In the genomic region with DNA sequence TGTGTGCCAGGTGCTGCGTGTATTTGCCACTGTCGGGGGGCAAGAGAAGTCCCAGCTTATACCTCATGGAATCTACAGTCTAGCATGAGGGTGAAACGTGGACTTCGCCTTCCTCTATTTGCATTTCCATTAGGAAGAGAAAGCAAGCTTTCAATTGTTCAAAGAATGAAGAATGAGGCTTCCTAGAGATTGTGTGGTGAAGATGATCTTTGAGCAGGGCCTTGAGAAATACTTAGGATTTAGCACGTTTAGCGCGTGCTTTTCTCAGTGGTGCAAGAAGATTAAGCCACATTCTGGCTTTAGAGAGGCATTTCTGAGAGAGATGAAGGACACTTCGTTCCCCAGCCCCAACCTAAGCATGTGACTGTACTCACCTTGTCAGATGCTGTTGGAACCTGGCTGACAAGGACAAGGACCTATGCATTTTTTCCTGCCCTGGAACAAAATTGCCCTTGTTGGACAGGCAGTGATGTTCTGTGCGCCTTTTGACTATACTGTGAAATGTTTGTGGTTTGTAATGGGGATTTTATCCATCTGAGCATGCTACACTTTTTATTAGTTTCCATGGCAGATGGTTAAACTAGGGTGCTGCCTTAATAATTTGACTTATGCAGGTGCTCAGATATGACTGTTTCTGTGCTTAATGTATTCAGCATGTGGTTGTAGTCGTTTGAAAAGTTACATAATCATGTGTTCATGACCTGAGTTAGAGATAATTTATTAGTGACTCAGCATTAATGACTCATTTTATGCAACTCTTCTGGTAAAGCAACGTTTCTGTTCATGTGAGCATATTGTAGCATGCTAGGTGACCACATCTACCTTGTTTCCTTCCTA, we compare ENCODE assay signal across 8 cellular contexts. TPM values are rescaled to one million over a fixed set of nuclear protein-coding genes. Genes with fewer than 3 reads are reported as not detected.
DNase-seq lines count a peak whose midpoint lies in the region; ATAC-seq and TF ChIP-seq lines count a peak whose summit lies in the region.

No MANE protein-coding gene starts in this region.

- H3K4me1 ChIP-seq in left ventricle myocardium inferior (peaks cover 35% of the 10 kb centered on the region), PC-9 (replicated peaks; ENCODE audit: insufficient read depth) (peaks cover 30% of the 10 kb centered on the region), hepatocyte (ENCODE audit: insufficient read depth) (peaks cover 25% of the 10 kb centered on the region), esophagus muscularis mucosa (peaks cover 2 to 38% (median 20%) of the 10 kb centered on the region in 4 donors)

- H3K27me3 ChIP-seq in left ventricle myocardium inferior (ENCODE audit: low read depth), result no peaks in the 10 kb centered on the region
- no peaks in the 10 kb centered on the region for H3K27me3 ChIP-seq in PC-9 (ENCODE audit: insufficient read depth, low read depth)
- H3K27me3 ChIP-seq in hepatocyte, result no peaks in the 10 kb centered on the region
- H3K27me3 ChIP-seq in esophagus muscularis mucosa, result no peaks in the 10 kb centered on the region

- peaks cover 12% of the 10 kb centered on the region; the same call in 1 of the 2 replicates for H3F3A ChIP-seq in PC-9 (ENCODE audit: insufficient read depth, low read depth)

- DNase-seq in Right ventricle myocardium inferior (ENCODE audit: missing footprints), result no peak
- no peak for DNase-seq in left ventricle myocardium inferior
- DNase-seq in PC-9, result peak in 1 of 2 experiments; percentile 81
- peak; percentile 52 for DNase-seq in hepatocyte (ENCODE audit: low spot score)
- no peak for DNase-seq in SW 1271 (lab: John Stamatoyannopoulos, UW)
- DNase-seq in NCI-H187 (lab: John Stamatoyannopoulos, UW), result no peak
- DNase-seq in esophagus muscularis mucosa (ENCODE audit: extremely low spot score), result no peak

- no peak for TF ChIP-seq POLR2A in esophagus muscularis mucosa (IDR thresholded peaks at IDR 0.05; ENCODE audit: low read depth)

- H3K4me2 ChIP-seq in PC-9, result peak overlapping the region; percentile 17; the same call in 1 of the 2 replicates
- H3K4me2 ChIP-seq in hepatocyte, result peak overlapping the region; percentile 52

- H3K9me3 ChIP-seq in left ventricle myocardium inferior (replicated peaks) (no peaks in the 10 kb centered on the region), PC-9 (ENCODE audit: insufficient read depth, low read depth) (no peaks in the 10 kb centered on the region), hepatocyte (ENCODE audit: low read depth) (no peaks in the 10 kb centered on the region), esophagus muscularis mucosa (no peaks in the 10 kb centered on the region)

- ATAC-seq in Right ventricle myocardium inferior (peak; percentile 31), HG02763 (IDR thresholded peaks at IDR 0.05; ENCODE audit: unreplicated experiment) (peak; percentile 54)

- no peak for TF ChIP-seq CTCF in left ventricle myocardium inferior (IDR thresholded peaks at IDR 0.05; ENCODE audit: borderline replicate concordance)
- TF ChIP-seq CTCF in PC-9 (conservative IDR thresholded peaks at IDR 0.05), result no peak
- no peak for TF ChIP-seq CTCF in hepatocyte (IDR thresholded peaks at IDR 0.05; ENCODE audit: poor library complexity)
- no peak for TF ChIP-seq CTCF in esophagus muscularis mucosa (IDR thresholded peaks at IDR 0.05)

- no peak overlapping the region for H2AFZ ChIP-seq in PC-9
- H2AFZ ChIP-seq in hepatocyte, result no peak overlapping the region

- no peak for TF ChIP-seq EP300 in esophagus muscularis mucosa (IDR thresholded peaks at IDR 0.05)

- H3K27ac ChIP-seq in left ventricle myocardium inferior (replicated peaks), result no peak overlapping the region
- H3K27ac ChIP-seq in PC-9, result peak overlapping the region; percentile 49
- peak overlapping the region; percentile 84 for H3K27ac ChIP-seq in hepatocyte
- no peak overlapping the region for H3K27ac ChIP-seq in esophagus muscularis mucosa (replicated peaks in 1 of 4)

- H3K4me3 ChIP-seq in left ventricle myocardium inferior, result no peak overlapping the region
- H3K4me3 ChIP-seq in PC-9, result no peak overlapping the region
- H3K4me3 ChIP-seq in hepatocyte, result no peak overlapping the region
- no peak overlapping the region for H3K4me3 ChIP-seq in esophagus muscularis mucosa

- POLR2A ChIA-PET in PC-9 (lab: Charles Lee; ENCODE audit: unreplicated experiment), result no interaction called here

- WGBS in hepatocyte (ENCODE audit: low lambda C conversion rate, missing lambda C conversion rate), result 58% methylated on average over 11 of the region's 11 CpGs
- WGBS in esophagus muscularis mucosa, result 77% methylated on average over 10 of the region's 11 CpGs

- H4K20me1 ChIP-seq in PC-9 (ENCODE audit: insufficient read depth) (no peaks in the 10 kb centered on the region; the same call in 1 of the 2 replicates), hepatocyte (ENCODE audit: insufficient read depth, poor library complexity, severe bottlenecking) (no peaks in the 10 kb centered on the region)

- BruUV-seq in PC-9 (replicated peaks; lab: Mats Ljungman, UMichigan), result no TSS peak

- CTCF ChIA-PET in PC-9 (lab: Charles Lee), result no interaction called here

- peaks cover 76% of the 10 kb centered on the region for H3K79me2 ChIP-seq in PC-9 (ENCODE audit: low read depth)
- H3K79me2 ChIP-seq in hepatocyte, result peaks cover 80% of the 10 kb centered on the region

- H3K36me3 ChIP-seq in left ventricle myocardium inferior, result no peaks in the 10 kb centered on the region
- H3K36me3 ChIP-seq in PC-9 (ENCODE audit: low read depth), result peaks cover 6% of the 10 kb centered on the region; the same call in 1 of the 2 replicates
- no peaks in the 10 kb centered on the region for H3K36me3 ChIP-seq in hepatocyte (replicated peaks; ENCODE audit: insufficient read depth, low read depth)
- no peaks in the 10 kb centered on the region for H3K36me3 ChIP-seq in esophagus muscularis mucosa

- intact Hi-C loops in Right ventricle myocardium inferior (cut with DNase I) (no loop called here), left ventricle myocardium inferior (cut with micrococcal nuclease) (no loop called here), PC-9 (cut with micrococcal nuclease; ENCODE audit: unreplicated experiment) (no loop called here), esophagus muscularis mucosa (cut with DNase I) (no loop called here)

- no peaks in the 10 kb centered on the region for H3K9me2 ChIP-seq in PC-9 (ENCODE audit: insufficient read depth)
- H3K9me2 ChIP-seq in hepatocyte (replicated peaks; ENCODE audit: insufficient read depth), result no peaks in the 10 kb centered on the region

RNA-seq across cellular contexts. Expression of a gene that starts 10.7 kb away (rescaled TPM):
- total RNA-seq in Right ventricle myocardium inferior (94.9 TPM), left ventricle myocardium inferior (111 TPM), PC-9 (2021) (34.0 and 42.2 TPM in 2 replicates), hepatocyte (129 and 132 TPM in 2 replicates), esophagus muscularis mucosa (100 to 1,000 TPM; 129 to 170 (median 156) TPM)
- polyA plus RNA-seq in hepatocyte, result 30.1 and 32.8 TPM in 2 replicates

Comparison
In these comparisons a context has a peak if more than half of its experiments do, and no peak if none do; other contexts are left out.
1. H3K27ac ChIP-seq: peak in PC-9 (single experiment) and hepatocyte (single experiment); none in left ventricle myocardium inferior (single experiment) and esophagus muscularis mucosa (0 of 4).